Comparison of ENCODE assay signal across 1 cellular context in the genomic region with DNA sequence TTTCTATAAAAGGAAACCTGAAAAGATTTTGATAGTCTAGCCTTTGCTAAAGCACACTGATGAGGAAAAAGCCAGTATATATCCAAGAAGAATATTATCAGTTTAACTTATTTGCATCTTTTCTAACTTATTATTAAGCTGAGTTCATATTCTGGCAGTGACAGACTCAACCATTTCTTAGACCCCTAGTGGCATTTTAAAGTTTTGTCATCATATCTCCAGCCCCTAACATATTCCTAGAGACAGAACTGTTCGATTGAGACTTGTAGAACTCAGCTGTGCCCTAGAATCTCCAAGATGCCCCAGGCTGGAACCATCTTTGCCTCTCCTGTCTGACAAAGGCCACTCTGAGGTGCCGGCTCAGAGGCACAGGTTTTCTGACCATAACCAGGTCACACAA.
TF ChIP-seq lines count a peak whose summit lies in the region.

No MANE protein-coding gene starts in this region.

TF ChIP-seq in HCT116, 20 proteins besides CTCF, POLR2A, EP300 and RAD21 (continued from another document):
- TF ChIP-seq, protein P1, sequence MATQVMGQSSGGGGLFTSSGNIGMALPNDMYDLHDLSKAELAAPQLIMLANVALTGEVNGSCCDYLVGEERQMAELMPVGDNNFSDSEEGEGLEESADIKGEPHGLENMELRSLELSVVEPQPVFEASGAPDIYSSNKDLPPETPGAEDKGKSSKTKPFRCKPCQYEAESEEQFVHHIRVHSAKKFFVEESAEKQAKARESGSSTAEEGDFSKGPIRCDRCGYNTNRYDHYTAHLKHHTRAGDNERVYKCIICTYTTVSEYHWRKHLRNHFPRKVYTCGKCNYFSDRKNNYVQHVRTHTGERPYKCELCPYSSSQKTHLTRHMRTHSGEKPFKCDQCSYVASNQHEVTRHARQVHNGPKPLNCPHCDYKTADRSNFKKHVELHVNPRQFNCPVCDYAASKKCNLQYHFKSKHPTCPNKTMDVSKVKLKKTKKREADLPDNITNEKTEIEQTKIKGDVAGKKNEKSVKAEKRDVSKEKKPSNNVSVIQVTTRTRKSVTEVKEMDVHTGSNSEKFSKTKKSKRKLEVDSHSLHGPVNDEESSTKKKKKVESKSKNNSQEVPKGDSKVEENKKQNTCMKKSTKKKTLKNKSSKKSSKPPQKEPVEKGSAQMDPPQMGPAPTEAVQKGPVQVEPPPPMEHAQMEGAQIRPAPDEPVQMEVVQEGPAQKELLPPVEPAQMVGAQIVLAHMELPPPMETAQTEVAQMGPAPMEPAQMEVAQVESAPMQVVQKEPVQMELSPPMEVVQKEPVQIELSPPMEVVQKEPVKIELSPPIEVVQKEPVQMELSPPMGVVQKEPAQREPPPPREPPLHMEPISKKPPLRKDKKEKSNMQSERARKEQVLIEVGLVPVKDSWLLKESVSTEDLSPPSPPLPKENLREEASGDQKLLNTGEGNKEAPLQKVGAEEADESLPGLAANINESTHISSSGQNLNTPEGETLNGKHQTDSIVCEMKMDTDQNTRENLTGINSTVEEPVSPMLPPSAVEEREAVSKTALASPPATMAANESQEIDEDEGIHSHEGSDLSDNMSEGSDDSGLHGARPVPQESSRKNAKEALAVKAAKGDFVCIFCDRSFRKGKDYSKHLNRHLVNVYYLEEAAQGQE (IDR thresholded peaks at IDR 0.05; ENCODE audit: low read depth) = no peak
- TF ChIP-seq ELF1 (IDR thresholded peaks at IDR 0.05; ENCODE audit: borderline replicate concordance, low read depth) (no peak), FOSL1 (IDR thresholded peaks at IDR 0.05; ENCODE audit: low read depth) (no peak), SIN3A (IDR thresholded peaks at IDR 0.05; ENCODE audit: low read depth) (no peak), ZFX (IDR thresholded peaks at IDR 0.05) (no peak), SRF (IDR thresholded peaks at IDR 0.05; ENCODE audit: low read depth) (no peak), JUND (IDR thresholded peaks at IDR 0.05) (no peak), ZNF274 (IDR thresholded peaks at IDR 0.05; ENCODE audit: low read depth, low read length) (no peak), YY1 (IDR thresholded peaks at IDR 0.05; ENCODE audit: extremely low read depth, insufficient replicate concordance, low read depth, low read length) (no peak), POLR2AphosphoS5 (IDR thresholded peaks at IDR 0.05; ENCODE audit: low read depth, low read length) (no peak), EZH2 (IDR thresholded peaks at IDR 0.05) (no peak), SP1 (IDR thresholded peaks at IDR 0.05; ENCODE audit: low read depth) (no peak), CEBPB (IDR thresholded peaks at IDR 0.05; ENCODE audit: low read depth) (no peak), CBX3 (IDR thresholded peaks at IDR 0.05; ENCODE audit: low read depth) (no peak), EGR1 (IDR thresholded peaks at IDR 0.05; ENCODE audit: low read depth) (no peak)
- TF ChIP-seq, protein P2, sequence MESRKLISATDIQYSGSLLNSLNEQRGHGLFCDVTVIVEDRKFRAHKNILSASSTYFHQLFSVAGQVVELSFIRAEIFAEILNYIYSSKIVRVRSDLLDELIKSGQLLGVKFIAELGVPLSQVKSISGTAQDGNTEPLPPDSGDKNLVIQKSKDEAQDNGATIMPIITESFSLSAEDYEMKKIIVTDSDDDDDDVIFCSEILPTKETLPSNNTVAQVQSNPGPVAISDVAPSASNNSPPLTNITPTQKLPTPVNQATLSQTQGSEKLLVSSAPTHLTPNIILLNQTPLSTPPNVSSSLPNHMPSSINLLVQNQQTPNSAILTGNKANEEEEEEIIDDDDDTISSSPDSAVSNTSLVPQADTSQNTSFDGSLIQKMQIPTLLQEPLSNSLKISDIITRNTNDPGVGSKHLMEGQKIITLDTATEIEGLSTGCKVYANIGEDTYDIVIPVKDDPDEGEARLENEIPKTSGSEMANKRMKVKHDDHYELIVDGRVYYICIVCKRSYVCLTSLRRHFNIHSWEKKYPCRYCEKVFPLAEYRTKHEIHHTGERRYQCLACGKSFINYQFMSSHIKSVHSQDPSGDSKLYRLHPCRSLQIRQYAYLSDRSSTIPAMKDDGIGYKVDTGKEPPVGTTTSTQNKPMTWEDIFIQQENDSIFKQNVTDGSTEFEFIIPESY (IDR thresholded peaks at IDR 0.05; ENCODE audit: extremely low read depth, insufficient replicate concordance, low read length) = no peak
- TF ChIP-seq, protein P3, sequence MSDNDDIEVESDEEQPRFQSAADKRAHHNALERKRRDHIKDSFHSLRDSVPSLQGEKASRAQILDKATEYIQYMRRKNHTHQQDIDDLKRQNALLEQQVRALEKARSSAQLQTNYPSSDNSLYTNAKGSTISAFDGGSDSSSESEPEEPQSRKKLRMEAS (IDR thresholded peaks at IDR 0.05) = no peak
- TF ChIP-seq, protein P4, sequence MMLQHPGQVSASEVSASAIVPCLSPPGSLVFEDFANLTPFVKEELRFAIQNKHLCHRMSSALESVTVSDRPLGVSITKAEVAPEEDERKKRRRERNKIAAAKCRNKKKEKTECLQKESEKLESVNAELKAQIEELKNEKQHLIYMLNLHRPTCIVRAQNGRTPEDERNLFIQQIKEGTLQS (IDR thresholded peaks at IDR 0.05) = no peak
